19 cellular contexts compared by ENCODE assay signal in the genomic region with DNA sequence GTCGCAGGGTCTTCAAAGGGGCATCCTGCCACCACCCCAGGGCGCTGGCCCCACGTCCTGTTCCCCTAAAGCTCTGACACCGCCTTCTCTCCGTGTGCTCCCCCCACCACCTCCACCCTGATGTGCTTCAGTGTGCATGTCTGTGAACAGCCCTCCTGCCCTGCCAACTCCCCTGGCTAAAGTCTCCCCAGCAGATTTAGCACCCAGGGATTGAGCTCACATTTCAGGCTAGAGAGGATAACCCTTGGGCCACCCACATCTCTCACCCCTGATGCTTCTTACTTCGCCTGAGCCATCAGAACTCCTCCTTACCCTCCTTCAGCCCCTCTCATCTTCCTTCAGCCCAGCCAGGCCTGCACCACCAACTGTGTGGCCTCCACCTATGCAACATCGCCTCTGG. TPM values are rescaled to one million over a fixed set of nuclear protein-coding genes. Genes with fewer than 3 reads are reported as not detected.
DNase-seq lines count a peak whose midpoint lies in the region; ATAC-seq and TF ChIP-seq lines count a peak whose summit lies in the region.
"Had no signal": no experiment of that assay in that cellular context is flagged by ENCODE, and none has a peak within 500 bp of the region (broad histone marks: within the 10 kb centered on the region; RNA-seq: fewer than 3 reads in every experiment).

No MANE protein-coding gene starts in this region.

- no peak overlapping the region for H3K27ac ChIP-seq in DND-41 (ENCODE audit: low read length)
- no peak overlapping the region for H3K27ac ChIP-seq in H9 (ENCODE audit: insufficient read length, low read depth, low read length)
- H3K27ac ChIP-seq in angular gyrus (ENCODE audit: low read depth, low read length) = peak overlapping the region; percentile 22
- no peak overlapping the region for H3K27ac ChIP-seq in neural progenitor cell
- H3K27ac ChIP-seq: C4-2B, GM23248, HL-60 had no signal

- H3K27me3 ChIP-seq in DND-41 (ENCODE audit: insufficient read depth, low read length, poor library complexity) (peaks cover 6% of the 10 kb centered on the region), H9 (ENCODE audit: insufficient read depth, low read length) (no peaks in the 10 kb centered on the region), neural progenitor cell (peaks cover 44% of the 10 kb centered on the region)

- H3K9ac ChIP-seq in DND-41 (ENCODE audit: low read depth, low read length) (no peak overlapping the region), H9 (ENCODE audit: extremely low read depth, insufficient read length, low read length) (no peak overlapping the region), neural progenitor cell (no peak overlapping the region)
- H3K9ac ChIP-seq: GM23248 had no signal

- H3K4me2 ChIP-seq in DND-41 (ENCODE audit: insufficient read depth, low read length) (no peak overlapping the region), H9 (ENCODE audit: insufficient read depth, insufficient read length, low read length) (no peak overlapping the region), neural progenitor cell (no peak overlapping the region)

- H3K36me3 ChIP-seq in DND-41 (ENCODE audit: insufficient read depth, low read length) (no peaks in the 10 kb centered on the region), neural progenitor cell (no peaks in the 10 kb centered on the region)

- H2BK12ac ChIP-seq in H9 (ENCODE audit: insufficient read length, low read depth, low read length) = no peak overlapping the region

- no peak overlapping the region for H2BK5ac ChIP-seq in H9 (ENCODE audit: insufficient read length, low read length)

- H3F3A ChIP-seq in neural progenitor cell (ENCODE audit: low read depth) = no peaks in the 10 kb centered on the region

- DNase-seq in DND-41 (no peak), H9 (no peak), neural progenitor cell (ENCODE audit: low spot score) (no peak), hepatic stellate cell (ENCODE audit: low spot score) (no peak), NCI-H1105 (lab: John Stamatoyannopoulos, UW) (no peak)
- DNase-seq: ACHN; CD4-positive, alpha-beta memory T cell; DMS153; DMS79; GF-D8; GM23248; HCEC 1CT; HFFc6 had no signal

- WGBS in H9 (ENCODE audit: extremely low coverage, insufficient read length, low lambda C conversion rate) = no CpG with 5 or more reads among the region's 7 CpGs

- H3K18ac ChIP-seq in H9 (ENCODE audit: insufficient read length, low read depth, low read length) = no peak overlapping the region

- H2AFZ ChIP-seq in DND-41 (ENCODE audit: low read depth, low read length) (no peak overlapping the region), H9 (ENCODE audit: low read length) (no peak overlapping the region), neural progenitor cell (replicated peaks) (no peak overlapping the region)
- H2AFZ ChIP-seq: GM23248 had no signal

- no peak overlapping the region for H3K14ac ChIP-seq in H9 (ENCODE audit: insufficient read depth, low read length)

- no peak for TF ChIP-seq CTCF in DND-41 (IDR thresholded peaks at IDR 0.05; ENCODE audit: borderline replicate concordance, extremely low read depth, low read length, poor library complexity, severe bottlenecking)
- TF ChIP-seq CTCF in H9 (conservative IDR thresholded peaks at IDR 0.05) = no peak
- no peak for TF ChIP-seq CTCF in neural progenitor cell (IDR thresholded peaks at IDR 0.05)

- no peak overlapping the region for H3K4ac ChIP-seq in H9 (ENCODE audit: low read depth, low read length)

- ATAC-seq in DND-41 (ENCODE audit: insufficient read depth, low read depth) (peak; percentile 19; the same call in 1 of the 3 replicates), GM21825 (IDR thresholded peaks at IDR 0.05; ENCODE audit: unreplicated experiment) (no peak), GM18519 (IDR thresholded peaks at IDR 0.05; ENCODE audit: low FRiP score, unreplicated experiment) (no peak)

- H4K5ac ChIP-seq in H9 (ENCODE audit: insufficient read length, low read depth, low read length) = no peak overlapping the region

- H3K4me1 Mint-ChIP-seq in H9 (peaks cover 5% of the 10 kb centered on the region in 2 experiments), neural progenitor cell (peaks cover 10% of the 10 kb centered on the region)

- H3K23me2 ChIP-seq in H9 (ENCODE audit: insufficient read length, low read depth, low read length, poor library complexity, severe bottlenecking) = no peaks in the 10 kb centered on the region

- H3K79me1 ChIP-seq in H9 (ENCODE audit: insufficient read depth, low read depth, low read length, poor library complexity, severe bottlenecking) = no peaks in the 10 kb centered on the region

- H3K4me1 ChIP-seq in DND-41 (ENCODE audit: insufficient read depth, low read length) (no peaks in the 10 kb centered on the region), H9 (ENCODE audit: insufficient read depth, low read length) (no peaks in the 10 kb centered on the region; the same call in 1 of the 2 replicates), neural progenitor cell (no peaks in the 10 kb centered on the region)

- H2AK5ac ChIP-seq in H9 (ENCODE audit: insufficient read length, low read length) = no peak overlapping the region

- no peaks in the 10 kb centered on the region for H3K9me3 Mint-ChIP-seq in H9
- peaks cover 3% of the 10 kb centered on the region for H3K9me3 Mint-ChIP-seq in neural progenitor cell
- H3K9me3 Mint-ChIP-seq: HFFc6 had no signal

- no peak overlapping the region for H3T11ph ChIP-seq in H9 (ENCODE audit: low read length)

- H3K4me3 Mint-ChIP-seq in H9 (no peak overlapping the region), neural progenitor cell (no peak overlapping the region)
- H3K4me3 Mint-ChIP-seq: HFFc6 had no signal

- H3K4me3 ChIP-seq in DND-41 (ENCODE audit: low read depth in 1 of 2, low read length in 2 of 2) = no peak overlapping the region
- no peak overlapping the region for H3K4me3 ChIP-seq in neural progenitor cell
- H3K4me3 ChIP-seq: GM23248 had no signal

- peaks cover 17% of the 10 kb centered on the region for H3K27me3 Mint-ChIP-seq in H9 (ENCODE audit: low read depth)
- peaks cover 26% of the 10 kb centered on the region for H3K27me3 Mint-ChIP-seq in neural progenitor cell (ENCODE audit: insufficient read depth, low read depth)

- H2BK20ac ChIP-seq in H9 (ENCODE audit: low read depth, low read length, poor library complexity, severe bottlenecking) = no peak overlapping the region

- H3K79me2 ChIP-seq in DND-41 (ENCODE audit: insufficient read depth, low read length) (no peaks in the 10 kb centered on the region), H9 (ENCODE audit: insufficient read depth, low read length) (no peaks in the 10 kb centered on the region), neural progenitor cell (ENCODE audit: low read depth) (no peaks in the 10 kb centered on the region)

- H3K36me3 Mint-ChIP-seq in H9 (ENCODE audit: insufficient read depth in 1 of 3, low read depth in 3 of 3) = no peaks in the 10 kb centered on the region; a peak in 1 of 7 replicates
- peaks cover 5% of the 10 kb centered on the region for H3K36me3 Mint-ChIP-seq in neural progenitor cell

- H3K27ac Mint-ChIP-seq in H9 (peak overlapping the region in 2 of 3 experiments; percentile 4 to 22; a peak in 2 of 7 replicates), neural progenitor cell (peak overlapping the region; percentile 83)
- H3K27ac Mint-ChIP-seq: CD4-positive, alpha-beta memory T cell; HFFc6 had no signal

- no peak overlapping the region for H2BK120ac ChIP-seq in H9 (ENCODE audit: low read depth, low read length, poor library complexity, severe bottlenecking)

- H3K23ac ChIP-seq in H9 (ENCODE audit: insufficient read length, low read depth, low read length) = no peak overlapping the region

- H4K8ac ChIP-seq in H9 (replicated peaks; ENCODE audit: insufficient read length, low read depth, low read length) = no peak overlapping the region

- no peaks in the 10 kb centered on the region for H3K9me3 ChIP-seq in DND-41 (ENCODE audit: insufficient read depth, low read length, severe bottlenecking)
- H3K9me3 ChIP-seq in H9 (ENCODE audit: control insufficient read depth, low read depth, low read length) = no peaks in the 10 kb centered on the region
- no peaks in the 10 kb centered on the region for H3K9me3 ChIP-seq in neural progenitor cell (ENCODE audit: low read depth)

- no peak overlapping the region for H2BK15ac ChIP-seq in H9 (ENCODE audit: low read depth, low read length)

- H4K91ac ChIP-seq in H9 (ENCODE audit: insufficient read length, low read depth, low read length) = no peak overlapping the region

- H3K56ac ChIP-seq in H9 (ENCODE audit: insufficient read length, low read depth, low read length) = no peak overlapping the region

- H4K20me1 ChIP-seq in DND-41 (ENCODE audit: insufficient read depth, low read length) (0 out of 2 replicates have a peak, but pooled peaks cover 13% of the 10 kb centered on the region), H9 (ENCODE audit: control insufficient read depth, insufficient read depth, insufficient read length) (peaks cover 3% of the 10 kb centered on the region), neural progenitor cell (ENCODE audit: low read depth) (no peaks in the 10 kb centered on the region)

RNA-seq across cellular contexts. Expression of gene TMEM151B, which starts 7.5 kb away (rescaled TPM):
- total RNA-seq in H9 (2021) = 2.4 and 2.7 TPM in 2 replicates
- 0.13 and 1.4 TPM in 2 replicates for total RNA-seq in neural progenitor cell (ENCODE audit: low replicate concordance)
- total RNA-seq: CD4-positive, alpha-beta memory T cell; GM23248; HFFc6; HT1080 had no signal

RNA-seq across cellular contexts. Expression of gene NFKBIE, which starts 12.4 kb away (rescaled TPM):
- total RNA-seq in H9 (2021) (9.7 and 12.1 TPM in 2 replicates), neural progenitor cell (ENCODE audit: low replicate concordance) (5.1 and 15.5 TPM in 2 replicates)

RNA-seq across cellular contexts. Expression of gene SLC35B2, which starts 20.4 kb away (rescaled TPM):
- total RNA-seq in H9 (2021) = 34.5 and 36.1 TPM in 2 replicates
- total RNA-seq in neural progenitor cell (ENCODE audit: low replicate concordance) = 33.9 and 47.0 TPM in 2 replicates

RNA-seq across cellular contexts. Expression of gene HSP90AB1, which starts 30.9 kb away (rescaled TPM):
- total RNA-seq in H9 (2021) (1,986 and 2,056 TPM in 2 replicates), neural progenitor cell (ENCODE audit: low replicate concordance) (1,851 and 2,068 TPM in 2 replicates)

RNA-seq across cellular contexts. Expression of gene AARS2, which starts 35.4 kb away (rescaled TPM):
- total RNA-seq in H9 (2021) (21.7 and 22.1 TPM in 2 replicates), neural progenitor cell (ENCODE audit: low replicate concordance) (16.1 and 29.3 TPM in 2 replicates)
